In genomic region chr16:86089341-86089900, GRCh38 we compare ENCODE assay signal across 1 cellular context.
TF ChIP-seq lines count a peak whose summit lies in the region.

No MANE protein-coding gene starts in this region.

TF ChIP-seq in GM12878, 131 proteins besides CTCF, POLR2A, EP300 and RAD21 (continued from another document):
- TF ChIP-seq ZBTB33 (IDR thresholded peaks at IDR 0.05) = no peak
TF ChIP-seq in GM12878: peak in this region for 0.
